1 cellular context compared by ENCODE assay signal in genomic region chr9:20242767-20243166, GRCh38.
TF ChIP-seq lines count a peak whose summit lies in the region.

No MANE protein-coding gene starts in this region.

TF ChIP-seq in GM23338, 12 proteins besides CTCF, POLR2A, EP300 and RAD21:
- TF ChIP-seq, protein P1, sequence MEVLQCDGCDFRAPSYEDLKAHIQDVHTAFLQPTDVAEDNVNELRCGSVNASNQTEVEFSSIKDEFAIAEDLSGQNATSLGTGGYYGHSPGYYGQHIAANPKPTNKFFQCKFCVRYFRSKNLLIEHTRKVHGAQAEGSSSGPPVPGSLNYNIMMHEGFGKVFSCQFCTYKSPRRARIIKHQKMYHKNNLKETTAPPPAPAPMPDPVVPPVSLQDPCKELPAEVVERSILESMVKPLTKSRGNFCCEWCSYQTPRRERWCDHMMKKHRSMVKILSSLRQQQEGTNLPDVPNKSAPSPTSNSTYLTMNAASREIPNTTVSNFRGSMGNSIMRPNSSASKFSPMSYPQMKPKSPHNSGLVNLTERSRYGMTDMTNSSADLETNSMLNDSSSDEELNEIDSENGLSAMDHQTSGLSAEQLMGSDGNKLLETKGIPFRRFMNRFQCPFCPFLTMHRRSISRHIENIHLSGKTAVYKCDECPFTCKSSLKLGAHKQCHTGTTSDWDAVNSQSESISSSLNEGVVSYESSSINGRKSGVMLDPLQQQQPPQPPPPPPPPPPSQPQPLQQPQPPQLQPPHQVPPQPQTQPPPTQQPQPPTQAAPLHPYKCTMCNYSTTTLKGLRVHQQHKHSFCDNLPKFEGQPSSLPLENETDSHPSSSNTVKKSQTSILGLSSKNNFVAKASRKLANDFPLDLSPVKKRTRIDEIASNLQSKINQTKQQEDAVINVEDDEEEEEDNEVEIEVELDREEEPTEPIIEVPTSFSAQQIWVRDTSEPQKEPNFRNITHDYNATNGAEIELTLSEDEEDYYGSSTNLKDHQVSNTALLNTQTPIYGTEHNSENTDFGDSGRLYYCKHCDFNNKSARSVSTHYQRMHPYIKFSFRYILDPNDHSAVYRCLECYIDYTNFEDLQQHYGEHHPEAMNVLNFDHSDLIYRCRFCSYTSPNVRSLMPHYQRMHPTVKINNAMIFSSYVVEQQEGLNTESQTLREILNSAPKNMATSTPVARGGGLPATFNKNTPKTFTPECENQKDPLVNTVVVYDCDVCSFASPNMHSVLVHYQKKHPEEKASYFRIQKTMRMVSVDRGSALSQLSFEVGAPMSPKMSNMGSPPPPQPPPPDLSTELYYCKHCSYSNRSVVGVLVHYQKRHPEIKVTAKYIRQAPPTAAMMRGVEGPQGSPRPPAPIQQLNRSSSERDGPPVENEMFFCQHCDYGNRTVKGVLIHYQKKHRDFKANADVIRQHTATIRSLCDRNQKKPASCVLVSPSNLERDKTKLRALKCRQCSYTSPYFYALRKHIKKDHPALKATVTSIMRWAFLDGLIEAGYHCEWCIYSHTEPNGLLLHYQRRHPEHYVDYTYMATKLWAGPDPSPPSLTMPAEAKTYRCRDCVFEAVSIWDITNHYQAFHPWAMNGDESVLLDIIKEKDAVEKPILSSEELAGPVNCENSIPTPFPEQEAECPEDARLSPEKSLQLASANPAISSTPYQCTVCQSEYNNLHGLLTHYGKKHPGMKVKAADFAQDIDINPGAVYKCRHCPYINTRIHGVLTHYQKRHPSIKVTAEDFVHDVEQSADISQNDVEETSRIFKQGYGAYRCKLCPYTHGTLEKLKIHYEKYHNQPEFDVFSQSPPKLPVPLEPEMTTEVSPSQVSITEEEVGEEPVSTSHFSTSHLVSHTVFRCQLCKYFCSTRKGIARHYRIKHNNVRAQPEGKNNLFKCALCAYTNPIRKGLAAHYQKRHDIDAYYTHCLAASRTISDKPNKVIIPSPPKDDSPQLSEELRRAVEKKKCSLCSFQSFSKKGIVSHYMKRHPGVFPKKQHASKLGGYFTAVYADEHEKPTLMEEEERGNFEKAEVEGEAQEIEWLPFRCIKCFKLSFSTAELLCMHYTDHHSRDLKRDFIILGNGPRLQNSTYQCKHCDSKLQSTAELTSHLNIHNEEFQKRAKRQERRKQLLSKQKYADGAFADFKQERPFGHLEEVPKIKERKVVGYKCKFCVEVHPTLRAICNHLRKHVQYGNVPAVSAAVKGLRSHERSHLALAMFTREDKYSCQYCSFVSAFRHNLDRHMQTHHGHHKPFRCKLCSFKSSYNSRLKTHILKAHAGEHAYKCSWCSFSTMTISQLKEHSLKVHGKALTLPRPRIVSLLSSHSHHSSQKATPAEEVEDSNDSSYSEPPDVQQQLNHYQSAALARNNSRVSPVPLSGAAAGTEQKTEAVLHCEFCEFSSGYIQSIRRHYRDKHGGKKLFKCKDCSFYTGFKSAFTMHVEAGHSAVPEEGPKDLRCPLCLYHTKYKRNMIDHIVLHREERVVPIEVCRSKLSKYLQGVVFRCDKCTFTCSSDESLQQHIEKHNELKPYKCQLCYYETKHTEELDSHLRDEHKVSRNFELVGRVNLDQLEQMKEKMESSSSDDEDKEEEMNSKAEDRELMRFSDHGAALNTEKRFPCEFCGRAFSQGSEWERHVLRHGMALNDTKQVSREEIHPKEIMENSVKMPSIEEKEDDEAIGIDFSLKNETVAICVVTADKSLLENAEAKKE (CRISPR knock-in tag; IDR thresholded peaks at IDR 0.05), result no peak
- TF ChIP-seq NANOG (IDR thresholded peaks at IDR 0.05; ENCODE audit: borderline replicate concordance), result no peak
- TF ChIP-seq, protein P2, sequence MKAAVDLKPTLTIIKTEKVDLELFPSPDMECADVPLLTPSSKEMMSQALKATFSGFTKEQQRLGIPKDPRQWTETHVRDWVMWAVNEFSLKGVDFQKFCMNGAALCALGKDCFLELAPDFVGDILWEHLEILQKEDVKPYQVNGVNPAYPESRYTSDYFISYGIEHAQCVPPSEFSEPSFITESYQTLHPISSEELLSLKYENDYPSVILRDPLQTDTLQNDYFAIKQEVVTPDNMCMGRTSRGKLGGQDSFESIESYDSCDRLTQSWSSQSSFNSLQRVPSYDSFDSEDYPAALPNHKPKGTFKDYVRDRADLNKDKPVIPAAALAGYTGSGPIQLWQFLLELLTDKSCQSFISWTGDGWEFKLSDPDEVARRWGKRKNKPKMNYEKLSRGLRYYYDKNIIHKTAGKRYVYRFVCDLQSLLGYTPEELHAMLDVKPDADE (IDR thresholded peaks at IDR 0.05), result no peak
- no peak for TF ChIP-seq CREB1 (CRISPR knock-in tag; IDR thresholded peaks at IDR 0.05; ENCODE audit: low read depth)
- no peak for TF ChIP-seq STAT1 (IDR thresholded peaks at IDR 0.05; ENCODE audit: unreplicated experiment)
- no peak for TF ChIP-seq EZH2 (IDR thresholded peaks at IDR 0.05; ENCODE audit: low read depth, unreplicated experiment)
- TF ChIP-seq ZNF331 (CRISPR knock-in tag; IDR thresholded peaks at IDR 0.05; ENCODE audit: low read depth), result no peak
- no peak for TF ChIP-seq EZH2phosphoT487 (IDR thresholded peaks at IDR 0.05; ENCODE audit: unreplicated experiment)
